31 cellular contexts compared by ENCODE assay signal in the genomic region with DNA sequence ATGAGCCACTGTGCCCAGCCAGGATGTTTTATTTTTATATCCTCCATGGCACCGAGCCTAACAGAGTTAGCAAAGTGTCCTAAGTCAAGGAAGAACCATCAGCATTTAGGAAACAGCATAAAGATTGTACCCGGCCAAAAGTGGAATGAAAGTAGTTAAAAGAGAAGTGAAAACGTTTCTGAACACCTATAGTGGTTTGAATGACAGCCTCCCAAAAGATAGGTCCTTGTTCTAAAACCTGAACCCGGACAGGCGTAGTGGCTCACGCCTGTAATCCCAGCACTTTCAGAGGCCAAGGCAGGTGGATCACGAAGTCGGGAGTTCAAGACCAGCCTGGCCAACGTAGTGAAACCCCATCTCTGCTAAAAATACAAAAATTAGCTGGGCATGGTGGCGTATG. TPM values are rescaled to one million over a fixed set of nuclear protein-coding genes. Genes with fewer than 3 reads are reported as not detected.
A peak's percentile ranks its signal among the peaks of the same experiment; 100 is the strongest.
DNase-seq lines count a peak whose midpoint lies in the region; ATAC-seq and TF ChIP-seq lines count a peak whose summit lies in the region.
"Had no signal": no experiment of that assay in that cellular context is flagged by ENCODE, and none has a peak within 500 bp of the region (broad histone marks: within the 10 kb centered on the region; RNA-seq: fewer than 3 reads in every experiment).

No MANE protein-coding gene starts in this region.

- WGBS in adrenal gland, 4 donors: 80 to 89% (median 86%) methylated on average over 10 of the region's 10 CpGs

- H3K4me1 ChIP-seq in OCI-LY3 (ENCODE audit: low read length) (peaks cover 9% of the 10 kb centered on the region), adrenal gland (replicated peaks in 1 of 2) (no peaks in the 10 kb centered on the region)
- H3K4me1 ChIP-seq: psoas muscle, uterus had no signal

- in situ Hi-C loops in brain microvascular endothelial cell (cut with HindIII; ENCODE audit: low pct_ligation_motif_present, low sequenced_read_pairs): no loop called here

- H3K36me3 ChIP-seq in OCI-LY3 (replicated peaks; ENCODE audit: low read depth, low read length): no peaks in the 10 kb centered on the region
- no peaks in the 10 kb centered on the region for H3K36me3 ChIP-seq in adrenal gland (replicated peaks in 1 of 2)
- no peaks in the 10 kb centered on the region for H3K36me3 ChIP-seq in brain microvascular endothelial cell (replicated peaks)
- H3K36me3 ChIP-seq: lower lobe of right lung, stomach, uterus had no signal

- H3K27ac ChIP-seq in OCI-LY3 (ENCODE audit: low read length): no peak overlapping the region
- H3K27ac ChIP-seq in adrenal gland: no peak overlapping the region
- no peak overlapping the region for H3K27ac ChIP-seq in brain microvascular endothelial cell
- H3K27ac ChIP-seq: coronary artery, epithelial cell of prostate, hepatocyte, lower lobe of right lung, psoas muscle, stomach, uterus had no signal

- no peaks in the 10 kb centered on the region for H4K20me1 ChIP-seq in OCI-LY3 (ENCODE audit: insufficient read depth, low read length)

- H3K4me3 ChIP-seq in OCI-LY3 (ENCODE audit: low read length) (no peak overlapping the region), adrenal gland (no peak overlapping the region), brain microvascular endothelial cell (ENCODE audit: low read depth, low read length) (no peak overlapping the region)
- H3K4me3 ChIP-seq: coronary artery, hepatocyte, K562, lower lobe of right lung, psoas muscle, stomach, uterus had no signal

- no peak for DNase-seq in adrenal gland
- no peak for DNase-seq in NOMO-1 treated with DMSO at 0.1 percent for 48 hours (lab: John Stamatoyannopoulos, UW; ENCODE audit: unreplicated experiment)
- DNase-seq in brain microvascular endothelial cell: no peak
- no peak for DNase-seq in NK-92 treated with Interleukin-12 subunit alpha and Interleukin-12 subunit beta, amount 100 ng/mL, for 24 hours (lab: John Stamatoyannopoulos, UW)
- DNase-seq: activated CD4-positive, alpha-beta T cell treated with anti-CD3 and anti-CD28 coated beads for 48 hours; activated effector memory CD4-positive, alpha-beta T cell treated with Interleukin-2 at 50 U/mL for 16 hours; activated naive CD8-positive, alpha-beta T cell treated with anti-CD3 and anti-CD28 coated beads for 36 hours; CD4-positive, alpha-beta T cell; effector CD8-positive, alpha-beta T cell; lower lobe of right lung; naive thymus-derived CD8-positive, alpha-beta T cell; NCI-H1105; NCI-H187; NCI-H510A; nucleus accumbens; OCI-M1; psoas muscle; stimulated activated CD4-positive, alpha-beta T cell treated with anti-CD3 and anti-CD28 coated beads, Interleukin-12 subunit alpha, Interleukin-12 subunit beta, amount 100 ng/mL, for 4 hours; stimulated activated CD4-positive, alpha-beta T cell treated with anti-CD3 and anti-CD28 coated beads, Interleukin-2, amount 100 ng/mL, for 48 hours; stomach; T-cell; uterus had no signal

- ATAC-seq in GM18502 (IDR thresholded peaks at IDR 0.05; ENCODE audit: poor library complexity, unreplicated experiment) (peak; percentile 62), GM19463 (IDR thresholded peaks at IDR 0.05; ENCODE audit: unreplicated experiment) (peak; percentile 66), HG03103 (IDR thresholded peaks at IDR 0.05; ENCODE audit: low read depth, unreplicated experiment) (peak; percentile 70)
- ATAC-seq: K562; lower lobe of right lung; naive thymus-derived CD8-positive, alpha-beta T cell; psoas muscle; sciatic nerve; T-cell had no signal

- H3K9me3 ChIP-seq in OCI-LY3 (ENCODE audit: insufficient read depth, low read length) (no peaks in the 10 kb centered on the region), adrenal gland (replicated peaks in 1 of 3) (no peaks in the 10 kb centered on the region)
- H3K9me3 ChIP-seq: lower lobe of right lung, psoas muscle, stomach, uterus had no signal

- intact Hi-C loops in adrenal gland (cut with DNase I): no loop called here

- H3K27me3 ChIP-seq in OCI-LY3 (ENCODE audit: low read depth, low read length) (peaks cover 20% of the 10 kb centered on the region), adrenal gland (no peaks in the 10 kb centered on the region), brain microvascular endothelial cell (replicated peaks) (no peaks in the 10 kb centered on the region)
- H3K27me3 ChIP-seq: hepatocyte, stomach, uterus had no signal

- H3K4me2 ChIP-seq in OCI-LY3 (ENCODE audit: low read length): peak overlapping the region; percentile 28
- H3K4me2 ChIP-seq: hepatocyte had no signal

- no peak overlapping the region for H3K9ac ChIP-seq in OCI-LY3 (ENCODE audit: low read length)

- TF ChIP-seq POLR2A in adrenal gland (IDR thresholded peaks at IDR 0.05): no peak

- H3K79me2 ChIP-seq in OCI-LY3 (ENCODE audit: low read length): no peaks in the 10 kb centered on the region
- H3K79me2 ChIP-seq: hepatocyte had no signal

- H2AFZ ChIP-seq in OCI-LY3 (ENCODE audit: low read depth, low read length): no peak overlapping the region
- H2AFZ ChIP-seq: hepatocyte had no signal

- TF ChIP-seq CTCF in OCI-LY3 (IDR thresholded peaks at IDR 0.05; ENCODE audit: low read depth, low read length): no peak
- TF ChIP-seq CTCF in adrenal gland (IDR thresholded peaks at IDR 0.05): no peak
- no peak for TF ChIP-seq CTCF in brain microvascular endothelial cell (IDR thresholded peaks at IDR 0.05; ENCODE audit: low read depth, low read length, missing control alignments)

RNA-seq across cellular contexts. Expression of a gene that starts 37.4 kb away (rescaled TPM):
- total RNA-seq in adrenal gland: 100 to 1,000 TPM; 119 to 326 (median 192) TPM
- 100 to 1,000 TPM; 140 to 246 (median 227) TPM for polyA plus RNA-seq in adrenal gland
